Comparison of ENCODE assay signal across 2 cellular contexts in genomic region chr16:4244881-4245280, GRCh38.
A peak's percentile ranks its signal among the peaks of the same experiment; 100 is the strongest.
TF ChIP-seq lines count a peak whose summit lies in the region.

No MANE protein-coding gene starts in this region.

TF ChIP-seq in IMR-90, 13 proteins besides CTCF, POLR2A, EP300 and RAD21:
- TF ChIP-seq MAFK (IDR thresholded peaks at IDR 0.05; ENCODE audit: low read depth, low read length) (no peak), RFX5 (IDR thresholded peaks at IDR 0.05; ENCODE audit: low read depth, low read length) (no peak), RCOR1 (IDR thresholded peaks at IDR 0.05; ENCODE audit: insufficient replicate concordance, low read length) (no peak), USF2 (IDR thresholded peaks at IDR 0.05; ENCODE audit: low read depth, low read length) (no peak), MXI1 (IDR thresholded peaks at IDR 0.05; ENCODE audit: borderline replicate concordance, low read depth, low read length) (no peak)
- TF ChIP-seq, protein P1, sequence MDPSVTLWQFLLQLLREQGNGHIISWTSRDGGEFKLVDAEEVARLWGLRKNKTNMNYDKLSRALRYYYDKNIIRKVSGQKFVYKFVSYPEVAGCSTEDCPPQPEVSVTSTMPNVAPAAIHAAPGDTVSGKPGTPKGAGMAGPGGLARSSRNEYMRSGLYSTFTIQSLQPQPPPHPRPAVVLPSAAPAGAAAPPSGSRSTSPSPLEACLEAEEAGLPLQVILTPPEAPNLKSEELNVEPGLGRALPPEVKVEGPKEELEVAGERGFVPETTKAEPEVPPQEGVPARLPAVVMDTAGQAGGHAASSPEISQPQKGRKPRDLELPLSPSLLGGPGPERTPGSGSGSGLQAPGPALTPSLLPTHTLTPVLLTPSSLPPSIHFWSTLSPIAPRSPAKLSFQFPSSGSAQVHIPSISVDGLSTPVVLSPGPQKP (IDR thresholded peaks at IDR 0.05; ENCODE audit: borderline replicate concordance, low read depth, low read length) = no peak

TF ChIP-seq in K562, 482 proteins besides CTCF, POLR2A, EP300 and RAD21:
- peak; percentile 44; the same call in 1 of the 2 replicates for TF ChIP-seq RBFOX2 (IDR thresholded peaks at IDR 0.05; ENCODE audit: low read depth, low read length)
- no peak for TF ChIP-seq HOXB6 (CRISPR knock-in tag; IDR thresholded peaks at IDR 0.05; ENCODE audit: borderline replicate concordance)
- TF ChIP-seq MLLT1 (IDR thresholded peaks at IDR 0.05) = 0 out of 4 replicates have a peak, but pooled peaks of 1 of the 2 experiments have one; percentile 9
- TF ChIP-seq NRF1 (conservative IDR thresholded peaks at IDR 0.05 in 1 of 2, IDR thresholded peaks at IDR 0.05 in 1 of 2) = 0 out of 4 replicates have a peak, but pooled peaks of 1 of the 2 experiments have one; percentile 0
TF ChIP-seq in K562: peak in this region for 3.
